In the genomic region with DNA sequence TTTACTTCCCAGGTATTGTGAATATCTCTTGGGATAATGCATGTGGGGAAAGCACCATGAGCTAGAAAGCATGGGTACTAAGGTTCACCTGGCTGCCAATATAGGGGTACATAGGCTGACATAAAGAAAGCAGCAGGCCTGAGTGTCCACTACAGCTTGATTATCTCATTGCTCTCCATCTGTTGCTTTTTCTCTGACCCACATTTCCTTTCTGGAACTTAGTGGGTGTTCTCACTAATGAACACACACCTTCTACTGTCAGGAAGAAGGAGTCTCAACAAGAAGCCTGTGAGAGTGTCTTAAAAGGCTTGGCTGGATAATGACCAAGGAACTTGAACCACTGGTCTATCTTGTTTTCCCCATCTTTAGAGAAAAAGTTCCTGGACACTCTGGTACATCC, we compare ENCODE assay signal across 20 cellular contexts.
DNase-seq lines count a peak whose midpoint lies in the region; TF ChIP-seq lines count a peak whose summit lies in the region.
"Had no signal": no experiment of that assay in that cellular context is flagged by ENCODE, and none has a peak within 500 bp of the region (broad histone marks: within the 10 kb centered on the region; RNA-seq: fewer than 3 reads in every experiment).

No MANE protein-coding gene starts in this region.

- no peaks in the 10 kb centered on the region for H3K4me1 ChIP-seq in Karpas-422 (ENCODE audit: low read length)
- H3K4me1 ChIP-seq: BE2C, BLaER1 had no signal

- no peak overlapping the region for H3K4me2 ChIP-seq in Karpas-422 (ENCODE audit: low read depth, low read length, poor library complexity, severe bottlenecking)
- H3K4me2 ChIP-seq: BLaER1 had no signal

- H3K9me3 ChIP-seq in Karpas-422 (ENCODE audit: low read length), result no peaks in the 10 kb centered on the region
- H3K9me3 ChIP-seq: BE2C, BLaER1 had no signal

- no peaks in the 10 kb centered on the region for H3K79me2 ChIP-seq in Karpas-422 (ENCODE audit: low read length)

- TF ChIP-seq POLR2A in erythroblast (IDR thresholded peaks at IDR 0.05; ENCODE audit: low read length), result no peak

- H3K36me3 ChIP-seq in Karpas-422 (ENCODE audit: insufficient read depth, low read length), result no peaks in the 10 kb centered on the region
- H3K36me3 ChIP-seq: BE2C, BLaER1 had no signal

- H3K4me3 ChIP-seq in Karpas-422 (ENCODE audit: low read length), result no peak overlapping the region
- H3K4me3 ChIP-seq: BLaER1 had no signal

- H3K27ac ChIP-seq in Karpas-422 (ENCODE audit: low read length), result no peak overlapping the region
- H3K27ac ChIP-seq: BLaER1 had no signal

- peak; percentile 6 for DNase-seq in Karpas-422
- peak; percentile 22 to 38 for DNase-seq in cerebellar nuclear complex (lab: John Stamatoyannopoulos, UW)
- no peak for DNase-seq in UCSD-AML1 (lab: John Stamatoyannopoulos, UW; ENCODE audit: unreplicated experiment)
- DNase-seq in erythroblast (lab: John Stamatoyannopoulos, UW), result no peak
- DNase-seq in amygdala (lab: John Stamatoyannopoulos, UW), result no peak
- DNase-seq: 8988T; ACHN; BE2C; CD4-positive, alpha-beta memory T cell; CD4-positive, CD25-positive, alpha-beta regulatory T cell; CD8-positive, alpha-beta memory T cell; COR-L47; DMS 273 treated with DMSO at 0.1 percent for 48 hours; DMS153; DMS53; DMS79; DND-41; EL; GF-D8 had no signal

- H3K9ac ChIP-seq in Karpas-422 (ENCODE audit: low read length), result no peak overlapping the region
- H3K9ac ChIP-seq: BLaER1 had no signal

- H3K27me3 ChIP-seq in Karpas-422 (ENCODE audit: low read length), result no peaks in the 10 kb centered on the region
- H3K27me3 ChIP-seq: BE2C, BLaER1 had no signal

- no peaks in the 10 kb centered on the region for H4K20me1 ChIP-seq in Karpas-422 (ENCODE audit: insufficient read depth, low read depth, low read length)
- H4K20me1 ChIP-seq: BLaER1 had no signal

- H3K9me2 ChIP-seq in Karpas-422 (replicated peaks; ENCODE audit: insufficient read depth, low read length), result no peaks in the 10 kb centered on the region; the same call in 1 of the 2 replicates

- H2AFZ ChIP-seq in Karpas-422 (ENCODE audit: low read length), result no peak overlapping the region

Comparison
In these comparisons a context has a peak if more than half of its experiments do, and no peak if none do; other contexts are left out.
1. DNase-seq: peak in Karpas-422 (single experiment) and cerebellar nuclear complex (2 of 2); none in UCSD-AML1 (single experiment), erythroblast (0 of 2) and amygdala (0 of 56).